Comparison of ENCODE assay signal across 20 cellular contexts in the genomic region with DNA sequence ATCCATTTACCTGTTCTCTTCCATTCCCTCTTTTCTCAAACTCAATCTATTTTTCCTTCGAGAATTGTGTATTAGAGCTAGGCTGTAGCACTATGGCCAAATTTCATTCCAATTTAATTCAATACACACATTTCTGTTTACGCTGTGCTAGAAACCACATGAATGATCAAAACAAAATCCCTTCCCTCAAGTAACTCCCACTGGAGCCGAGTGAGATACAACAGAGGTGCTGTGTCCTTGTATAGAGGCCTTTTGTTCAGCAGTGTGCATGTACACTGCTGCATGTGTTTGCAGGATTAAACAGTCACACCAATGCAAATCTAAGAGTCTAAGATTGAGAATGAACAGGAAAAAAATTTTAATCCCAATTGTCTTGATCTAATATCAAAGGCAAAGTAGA.
DNase-seq lines count a peak whose midpoint lies in the region; ATAC-seq and TF ChIP-seq lines count a peak whose summit lies in the region.
"Had no signal": no experiment of that assay in that cellular context is flagged by ENCODE, and none has a peak within 500 bp of the region (broad histone marks: within the 10 kb centered on the region; RNA-seq: fewer than 3 reads in every experiment).

No MANE protein-coding gene starts in this region.

- no peaks in the 10 kb centered on the region for H3K36me3 Mint-ChIP-seq in activated T-cell treated with anti-CD3 and anti-CD28 coated beads, Interleukin-2, amount 50 U/mL, for 4 hours (ENCODE audit: insufficient read depth)
- H3K36me3 Mint-ChIP-seq: CD4-positive, CD25-positive, alpha-beta regulatory T cell; CD8-positive, alpha-beta T cell had no signal

- no peaks in the 10 kb centered on the region for H3K27me3 Mint-ChIP-seq in activated T-cell treated with anti-CD3 and anti-CD28 coated beads, Interleukin-2, amount 50 U/mL, for 4 hours (ENCODE audit: low read depth)
- H3K27me3 Mint-ChIP-seq: B cell; CD4-positive, CD25-positive, alpha-beta regulatory T cell had no signal

- no peak for TF ChIP-seq CTCF in stomach (IDR thresholded peaks at IDR 0.05)

- 74 to 81% (median 76%) methylated on average over 3 of the region's 3 CpGs for WGBS in stomach, 5 donors

- intact Hi-C loops in sciatic nerve (cut with DNase I) (no loop called here), stomach (cut with DNase I; ENCODE audit: low total_unique reads) (no loop called here)

- no peak overlapping the region for H3K4me3 ChIP-seq in stomach
- H3K4me3 ChIP-seq: BLaER1, GM12878, GM23338 had no signal

- H3K27me3 ChIP-seq in stomach, result no peaks in the 10 kb centered on the region
- H3K27me3 ChIP-seq: BLaER1 had no signal

- DNase-seq in COLO829 (ENCODE audit: low spot score) (peak; percentile 71), foreskin melanocyte (peak; percentile 1), medulla oblongata (ENCODE audit: extremely low spot score) (peak; percentile 41), sciatic nerve (ENCODE audit: low spot score) (no peak), stomach (no peak), 8988T (no peak)
- no peak for DNase-seq in activated T-cell treated with anti-CD3 and anti-CD28 coated beads, Interleukin-2, amount 50 U/mL, for 4 hours
- DNase-seq: CD4-positive, CD25-positive, alpha-beta regulatory T cell; CD8-positive, alpha-beta T cell; DMS 273 treated with DMSO at 0.1 percent for 48 hours; DMS79; EL; GDM1; H9 had no signal

- no peak overlapping the region for H3K4me3 Mint-ChIP-seq in activated T-cell treated with anti-CD3 and anti-CD28 coated beads, Interleukin-2, amount 50 U/mL, for 4 hours
- H3K4me3 Mint-ChIP-seq: B cell; CD4-positive, CD25-positive, alpha-beta regulatory T cell; CD8-positive, alpha-beta T cell; GM23338; H9 had no signal

- TF ChIP-seq POLR2A in stomach (IDR thresholded peaks at IDR 0.05), result no peak

- H3K36me3 ChIP-seq in stomach, result no peaks in the 10 kb centered on the region
- H3K36me3 ChIP-seq: BLaER1 had no signal

- H3K9me3 ChIP-seq in stomach, result no peaks in the 10 kb centered on the region
- H3K9me3 ChIP-seq: BLaER1 had no signal

- H3K4me1 ChIP-seq in stomach, result no peaks in the 10 kb centered on the region
- H3K4me1 ChIP-seq: BLaER1 had no signal

- no peak for TF ChIP-seq EP300 in stomach (IDR thresholded peaks at IDR 0.05)

- peak; percentile 88 for ATAC-seq in sciatic nerve
- ATAC-seq in activated T-cell treated with anti-CD3 and anti-CD28 coated beads, Interleukin-2, amount 50 U/mL, for 4 hours, result no peak
- ATAC-seq: CD8-positive, alpha-beta T cell; GM12878; GM23338; HCT116 had no signal

- peaks cover 3% of the 10 kb centered on the region for H3K9me3 Mint-ChIP-seq in activated T-cell treated with anti-CD3 and anti-CD28 coated beads, Interleukin-2, amount 50 U/mL, for 4 hours
- H3K9me3 Mint-ChIP-seq: GM23338, H9 had no signal

- no peak overlapping the region for H3K27ac ChIP-seq in stomach
- H3K27ac ChIP-seq: BLaER1, C4-2B had no signal

- H3K4me1 Mint-ChIP-seq in activated T-cell treated with anti-CD3 and anti-CD28 coated beads, Interleukin-2, amount 50 U/mL, for 4 hours (ENCODE audit: low read depth), result no peaks in the 10 kb centered on the region
- H3K4me1 Mint-ChIP-seq: B cell; CD4-positive, CD25-positive, alpha-beta regulatory T cell; GM23338; H9 had no signal

Comparison
In these comparisons a context has a peak if more than half of its experiments do, and no peak if none do; other contexts are left out.
1. DNase-seq: peak in COLO829 (single experiment), foreskin melanocyte (single experiment) and medulla oblongata (single experiment); none in sciatic nerve (single experiment), activated T-cell treated with anti-CD3 and anti-CD28 coated beads, Interleukin-2, amount 50 U/mL, for 4 hours (single experiment), stomach (single experiment) and 8988T (single experiment).